12 cellular contexts compared by ENCODE assay signal in genomic region chr2:25697559-25698341, GRCh38. TPM values are rescaled to one million over a fixed set of nuclear protein-coding genes. Genes with fewer than 3 reads are reported as not detected.
DNase-seq lines count a peak whose midpoint lies in the region; ATAC-seq and TF ChIP-seq lines count a peak whose summit lies in the region.
"Had no signal": no experiment of that assay in that cellular context is flagged by ENCODE, and none has a peak within 500 bp of the region (broad histone marks: within the 10 kb centered on the region; RNA-seq: fewer than 3 reads in every experiment).

No MANE protein-coding gene starts in this region.

- no peak overlapping the region for H3K9ac ChIP-seq in neural cell (ENCODE audit: low read length)

- no peak for TF ChIP-seq RAD21 in neural cell (conservative IDR thresholded peaks at IDR 0.05)

- H2AFZ ChIP-seq in neural cell (ENCODE audit: low read depth, low read length): no peak overlapping the region

- no peaks in the 10 kb centered on the region for H3F3A ChIP-seq in neural cell (ENCODE audit: insufficient read depth, low read length, poor library complexity, severe bottlenecking)

- no peaks in the 10 kb centered on the region for H4K20me1 ChIP-seq in neural cell (ENCODE audit: insufficient read depth)

- no peak overlapping the region for H3K27ac ChIP-seq in neural cell (ENCODE audit: low read length)
- H3K27ac ChIP-seq: C4-2B, colonic mucosa, right atrium auricular region, RWPE1 had no signal

- no peak for TF ChIP-seq CTCF in neural cell (IDR thresholded peaks at IDR 0.05; ENCODE audit: poor library complexity, severe bottlenecking)

- no peaks in the 10 kb centered on the region for H3K9me2 ChIP-seq in neural cell (ENCODE audit: insufficient read depth, low read length)

- no peaks in the 10 kb centered on the region for H3K36me3 ChIP-seq in neural cell (ENCODE audit: insufficient read depth, low read length)
- H3K36me3 ChIP-seq: colonic mucosa, right atrium auricular region had no signal

- no peak overlapping the region for H3K4me2 ChIP-seq in neural cell (ENCODE audit: low read length)

- DNase-seq in EH (ENCODE audit: low read depth): peak; percentile 28
- DNase-seq in LHCN-M2 (ENCODE audit: low read depth): peak; percentile 17
- DNase-seq in dermis blood vessel endothelial cell: peak; percentile 17
- no peak for DNase-seq in DMS 273 (lab: John Stamatoyannopoulos, UW; ENCODE audit: unreplicated experiment)
- no peak for DNase-seq in activated T-cell treated with anti-CD3 and anti-CD28 coated beads, Interleukin-2, amount 50 U/mL, for 48 hours
- DNase-seq: activated CD8-positive, alpha-beta memory T cell treated with anti-CD3 and anti-CD28 coated beads for 24 hours; colonic mucosa had no signal

- H3K27me3 ChIP-seq in neural cell (ENCODE audit: insufficient read depth, low read depth, low read length): no peaks in the 10 kb centered on the region
- H3K27me3 ChIP-seq: colonic mucosa, right atrium auricular region had no signal

- H3K9me3 ChIP-seq in neural cell (ENCODE audit: low read length): no peaks in the 10 kb centered on the region
- H3K9me3 ChIP-seq: colonic mucosa, right atrium auricular region had no signal

- TF ChIP-seq EP300 in neural cell (conservative IDR thresholded peaks at IDR 0.05; ENCODE audit: poor library complexity, severe bottlenecking): no peak

- H3K79me2 ChIP-seq in neural cell (replicated peaks; ENCODE audit: insufficient read depth, low read length): no peaks in the 10 kb centered on the region

- ATAC-seq in GM21367 (IDR thresholded peaks at IDR 0.05; ENCODE audit: unreplicated experiment): no peak

- peak overlapping the region; percentile 4 for H3K4me3 ChIP-seq in neural cell (ENCODE audit: low read length)
- H3K4me3 ChIP-seq: colonic mucosa, right atrium auricular region had no signal

TF ChIP-seq in neural cell, 6 proteins besides CTCF, POLR2A, EP300 and RAD21:
- no peak for TF ChIP-seq REST (IDR thresholded peaks at IDR 0.05; ENCODE audit: borderline replicate concordance)
- TF ChIP-seq SMC3 (conservative IDR thresholded peaks at IDR 0.05; ENCODE audit: poor library complexity): no peak
- no peak for TF ChIP-seq MXI1 (conservative IDR thresholded peaks at IDR 0.05; ENCODE audit: poor library complexity, severe bottlenecking)
- TF ChIP-seq TAF1 (IDR thresholded peaks at IDR 0.05; ENCODE audit: low read depth): no peak
- no peak for TF ChIP-seq EZH2 (IDR thresholded peaks at IDR 0.05; ENCODE audit: borderline replicate concordance, insufficient read depth, low read length, poor library complexity, severe bottlenecking)
- TF ChIP-seq POLR2AphosphoS5 (IDR thresholded peaks at IDR 0.05): no peak
TF ChIP-seq in neural cell: peak in this region for 0.

RNA-seq across cellular contexts. Expression of gene DTNB, which starts 24.4 kb away (rescaled TPM):
- 6.7 and 11.3 TPM in 2 replicates for total RNA-seq in LHCN-M2 (2014; rRNA removed)
- polyA plus RNA-seq in LHCN-M2 (2012): 6.2 TPM
- 5.8 and 7.7 TPM in 2 replicates for total RNA-seq in dermis blood vessel endothelial cell
- polyA plus RNA-seq in neural cell: 22.5 and 37.4 TPM in 2 replicates
- polyA minus RNA-seq in neural cell: 49.2 and 54.8 TPM in 2 replicates

Comparison
In these comparisons a context has a peak if more than half of its experiments do, and no peak if none do; other contexts are left out.
1. DNase-seq: peak in EH (single experiment), LHCN-M2 (single experiment) and dermis blood vessel endothelial cell (single experiment); none in DMS 273 (single experiment) and activated T-cell treated with anti-CD3 and anti-CD28 coated beads, Interleukin-2, amount 50 U/mL, for 48 hours (0 of 2).